Comparison of ENCODE assay signal across 9 cellular contexts in genomic region chr11:19679952-19680823, GRCh38. TPM values are rescaled to one million over a fixed set of nuclear protein-coding genes. Genes with fewer than 3 reads are reported as not detected.
A peak's percentile ranks its signal among the peaks of the same experiment; 100 is the strongest.
DNase-seq lines count a peak whose midpoint lies in the region; ATAC-seq and TF ChIP-seq lines count a peak whose summit lies in the region.
"Had no signal": no experiment of that assay in that cellular context is flagged by ENCODE, and none has a peak within 500 bp of the region (broad histone marks: within the 10 kb centered on the region; RNA-seq: fewer than 3 reads in every experiment).

No MANE protein-coding gene starts in this region.

- H3K36me3 ChIP-seq in Peyer's patch (no peaks in the 10 kb centered on the region), neural progenitor cell (no peaks in the 10 kb centered on the region)

- H3K9me3 Mint-ChIP-seq in neural progenitor cell: no peaks in the 10 kb centered on the region
- H3K9me3 Mint-ChIP-seq: activated B cell treated with CpG ODN at 0.5 μM for 24 hours had no signal

- H3K4me1 ChIP-seq in Peyer's patch (no peaks in the 10 kb centered on the region), neural progenitor cell (peaks cover 12% of the 10 kb centered on the region)

- TF ChIP-seq POLR2A in Peyer's patch (IDR thresholded peaks at IDR 0.05): no peak

- no peaks in the 10 kb centered on the region for H4K20me1 ChIP-seq in neural progenitor cell (ENCODE audit: low read depth)

- H3K27me3 Mint-ChIP-seq in neural progenitor cell (ENCODE audit: insufficient read depth, low read depth): peaks cover 2% of the 10 kb centered on the region

- DNase-seq in AG08396 (ENCODE audit: low spot score) (peak; percentile 90), Peyer's patch (peak; percentile 19 to 79 (median 61)), fibroblast of mammary gland (ENCODE audit: low read depth) (peak; percentile 99), neural progenitor cell (ENCODE audit: low spot score) (peak; percentile 44)
- DNase-seq in activated CD4-positive, CD25-positive, alpha-beta regulatory T cell treated with anti-CD3 and anti-CD28 coated beads, Interleukin-2, amount 50 U/mL, for 72 hours: no peak
- DNase-seq: activated B cell treated with CpG ODN at 0.5 μM for 24 hours had no signal

- H3K27ac ChIP-seq in Peyer's patch (peak overlapping the region in 3 of 4 donors; percentile 31 to 70 (median 54)), neural progenitor cell (no peak overlapping the region)

- no peaks in the 10 kb centered on the region for H3K27me3 ChIP-seq in Peyer's patch
- no peaks in the 10 kb centered on the region for H3K27me3 ChIP-seq in neural progenitor cell

- H3K36me3 Mint-ChIP-seq in neural progenitor cell: no peaks in the 10 kb centered on the region

- H3K4me2 ChIP-seq in neural progenitor cell: no peak overlapping the region

- H3K4me3 ChIP-seq in Peyer's patch: no peak overlapping the region
- H3K4me3 ChIP-seq in fibroblast of mammary gland (ENCODE audit: control insufficient read depth, low read depth, low read length): no peak overlapping the region
- no peak overlapping the region for H3K4me3 ChIP-seq in neural progenitor cell

- TF ChIP-seq CTCF in Peyer's patch (IDR thresholded peaks at IDR 0.05): no peak
- peak; percentile 10 for TF ChIP-seq CTCF in fibroblast of mammary gland (conservative IDR thresholded peaks at IDR 0.05; ENCODE audit: control insufficient read depth, insufficient read depth, low read depth, low read length)
- no peak for TF ChIP-seq CTCF in neural progenitor cell (IDR thresholded peaks at IDR 0.05)

- ATAC-seq in HG03280 (IDR thresholded peaks at IDR 0.05; ENCODE audit: unreplicated experiment): no peak
- no peak for ATAC-seq in HG03108 (IDR thresholded peaks at IDR 0.05; ENCODE audit: unreplicated experiment)
- ATAC-seq in HG03025 (IDR thresholded peaks at IDR 0.05; ENCODE audit: low FRiP score, unreplicated experiment): no peak

- H2AFZ ChIP-seq in neural progenitor cell (replicated peaks): peak overlapping the region; percentile 1

- no peaks in the 10 kb centered on the region for H3K79me2 ChIP-seq in neural progenitor cell (ENCODE audit: low read depth)

- peak overlapping the region; percentile 69 for H3K4me3 Mint-ChIP-seq in neural progenitor cell
- H3K4me3 Mint-ChIP-seq: activated B cell treated with CpG ODN at 0.5 μM for 24 hours had no signal

- H3K9me3 ChIP-seq in Peyer's patch: no peaks in the 10 kb centered on the region
- no peaks in the 10 kb centered on the region for H3K9me3 ChIP-seq in neural progenitor cell (ENCODE audit: low read depth)

- peak overlapping the region; percentile 59 for H3K27ac Mint-ChIP-seq in neural progenitor cell
- H3K27ac Mint-ChIP-seq: activated B cell treated with CpG ODN at 0.5 μM for 24 hours had no signal

- peaks cover 3% of the 10 kb centered on the region for H3F3A ChIP-seq in neural progenitor cell (ENCODE audit: low read depth)

- H3K4me1 Mint-ChIP-seq in neural progenitor cell: peaks cover 70% of the 10 kb centered on the region
- H3K4me1 Mint-ChIP-seq: activated B cell treated with CpG ODN at 0.5 μM for 24 hours had no signal

- H3K9ac ChIP-seq in neural progenitor cell: no peak overlapping the region

RNA-seq across cellular contexts. Expression of gene NAV2, which starts 32.4 kb away (rescaled TPM):
- total RNA-seq in Peyer's patch: 10 to 100 TPM in 3 of 4 donors, 1 to 10 TPM in 1; 6.0 to 48.7 (median 20.1) TPM
- 9.6 and 18.1 TPM in 2 replicates for total RNA-seq in neural progenitor cell (ENCODE audit: low replicate concordance)
